In genomic region chr5:116387738-116388137, GRCh38 we compare ENCODE assay signal across 39 cellular contexts.
"Had no signal": no experiment of that assay in that cellular context is flagged by ENCODE, and none has a peak within 500 bp of the region (broad histone marks: within the 10 kb centered on the region; RNA-seq: fewer than 3 reads in every experiment).

No MANE protein-coding gene starts in this region.

- H3K36me3 ChIP-seq: adrenal gland, ascending aorta, brain microvascular endothelial cell, breast epithelium, cardiac muscle cell had no signal

- H3K9me3 ChIP-seq: adrenal gland, ascending aorta, body of pancreas, breast epithelium had no signal

- H3K4me3 Mint-ChIP-seq: activated naive CD4-positive, alpha-beta T cell treated with anti-CD3 and anti-CD28 coated beads for 36 hours; activated naive CD4-positive, alpha-beta T cell treated with anti-CD3 and anti-CD28 coated beads, Interleukin-2, amount 10 ng/mL, durations not matched to agents 7 days and 5 days; activated naive CD4-positive, alpha-beta T cell treated with anti-CD3 and anti-CD28 coated beads, Interleukin-2, amount 50 U/mL, for 24 hours; activated naive CD8-positive, alpha-beta T cell; activated naive CD8-positive, alpha-beta T cell treated with anti-CD3 and anti-CD28 coated beads for 36 hours; activated naive CD8-positive, alpha-beta T cell treated with anti-CD3 and anti-CD28 coated beads, Interleukin-2, amount 10 ng/mL, durations not matched to agents 7 days and 5 days; activated naive CD8-positive, alpha-beta T cell treated with anti-CD3 and anti-CD28 coated beads, Interleukin-2, amount 50 U/mL, for 24 hours; activated T-cell treated with anti-CD3 and anti-CD28 coated beads, Interleukin-2, amount 50 U/mL, for 4 hours; activated T-cell treated with anti-CD3 and anti-CD28 coated beads, Interleukin-2, amount 50 U/mL, for 72 hours; activated T-helper 1 cell treated with anti-CD3 and anti-CD28 coated beads, Interleukin-12 subunit alpha, Interleukin-12 subunit beta, Interleukin-2, Interleukin-4 antibody, amounts not matched to agents 30 ng/mL and 10 ng/mL and 1 ng/mL, durations not matched to agents 14 hours and 24 hours and 36 hours; activated T-helper 17 cell treated with anti-CD3 and anti-CD28 coated beads, Interleukin-2, amount 50 U/mL, for 72 hours; brain; central memory CD8-positive, alpha-beta T cell had no signal

- ATAC-seq: activated naive CD4-positive, alpha-beta T cell treated with anti-CD3 and anti-CD28 coated beads, Interleukin-2, amount 50 U/mL, for 72 hours; activated naive CD8-positive, alpha-beta T cell treated with anti-CD3 and anti-CD28 coated beads, Interleukin-2, amount 50 U/mL, for 24 hours; activated T-cell treated with anti-CD3 and anti-CD28 coated beads, Interleukin-2, amount 50 U/mL, for 4 hours; activated T-cell treated with anti-CD3 and anti-CD28 coated beads, Interleukin-2, amount 50 U/mL, for 72 hours; activated T-helper 17 cell treated with anti-CD3 and anti-CD28 coated beads, Interleukin-2, amount 50 U/mL, for 72 hours; body of pancreas had no signal

- H3K36me3 Mint-ChIP-seq: activated naive CD4-positive, alpha-beta T cell treated with anti-CD3 and anti-CD28 coated beads, Interleukin-2, amount 10 ng/mL, durations not matched to agents 7 days and 5 days; activated naive CD8-positive, alpha-beta T cell treated with anti-CD3 and anti-CD28 coated beads, Interleukin-2, amount 10 ng/mL, durations not matched to agents 7 days and 5 days; brain had no signal

- H3K27me3 ChIP-seq: adrenal gland, ascending aorta, body of pancreas, brain microvascular endothelial cell, breast epithelium, cardiac muscle cell had no signal

- H3K4me3 ChIP-seq: adrenal gland, ascending aorta, body of pancreas, breast epithelium, cardiac muscle cell had no signal

- H3K4me1 Mint-ChIP-seq: activated naive CD4-positive, alpha-beta T cell treated with anti-CD3 and anti-CD28 coated beads, Interleukin-2, amount 10 ng/mL, durations not matched to agents 7 days and 5 days; activated naive CD4-positive, alpha-beta T cell treated with anti-CD3 and anti-CD28 coated beads, Interleukin-2, amount 50 U/mL, for 24 hours; activated naive CD8-positive, alpha-beta T cell treated with anti-CD3 and anti-CD28 coated beads for 36 hours; activated naive CD8-positive, alpha-beta T cell treated with anti-CD3 and anti-CD28 coated beads, Interleukin-2, amount 10 ng/mL, durations not matched to agents 7 days and 5 days; activated naive CD8-positive, alpha-beta T cell treated with anti-CD3 and anti-CD28 coated beads, Interleukin-2, amount 50 U/mL, for 24 hours; activated T-helper 17 cell treated with anti-CD3 and anti-CD28 coated beads, Interleukin-2, amount 50 U/mL, for 72 hours; central memory CD8-positive, alpha-beta T cell had no signal

- H3K27ac Mint-ChIP-seq: activated naive CD4-positive, alpha-beta T cell treated with anti-CD3 and anti-CD28 coated beads for 36 hours; activated naive CD4-positive, alpha-beta T cell treated with anti-CD3 and anti-CD28 coated beads, Interleukin-2, amount 10 ng/mL, durations not matched to agents 7 days and 5 days; activated naive CD4-positive, alpha-beta T cell treated with anti-CD3 and anti-CD28 coated beads, Interleukin-2, amount 50 U/mL, for 24 hours; activated naive CD4-positive, alpha-beta T cell treated with anti-CD3 and anti-CD28 coated beads, Interleukin-2, amount 50 U/mL, for 72 hours; activated naive CD8-positive, alpha-beta T cell; activated naive CD8-positive, alpha-beta T cell treated with anti-CD3 and anti-CD28 coated beads for 36 hours; activated naive CD8-positive, alpha-beta T cell treated with anti-CD3 and anti-CD28 coated beads, Interleukin-2, amount 10 ng/mL, durations not matched to agents 7 days and 5 days; activated naive CD8-positive, alpha-beta T cell treated with anti-CD3 and anti-CD28 coated beads, Interleukin-2, amount 50 U/mL, for 24 hours; activated T-cell treated with anti-CD3 and anti-CD28 coated beads, Interleukin-2, amount 50 U/mL, for 72 hours; activated T-helper 1 cell treated with anti-CD3 and anti-CD28 coated beads, Interleukin-12 subunit alpha, Interleukin-12 subunit beta, Interleukin-2, Interleukin-4 antibody, amounts not matched to agents 30 ng/mL and 10 ng/mL and 1 ng/mL, durations not matched to agents 14 hours and 24 hours and 36 hours; activated T-helper 17 cell treated with anti-CD3 and anti-CD28 coated beads, Interleukin-2, amount 50 U/mL, for 72 hours; activated T-helper 2 cell treated with anti-CD3 and anti-CD28 coated beads, Interferon-gamma antibody, Interleukin-2, Interleukin-4, amounts not matched to agents 10 μg/mL and 5 μg/mL and 100 μg/mL, durations not matched to agents 14 hours and 24 hours and 36 hours had no signal

- DNase-seq: activated effector memory CD4-positive, alpha-beta T cell treated with anti-CD3 and anti-CD28 coated beads, Interleukin-2, amount 50 U/mL, for 16 hours; activated effector memory CD4-positive, alpha-beta T cell treated with Interleukin-2 at 50 U/mL for 16 hours; activated gamma-delta T cell; activated gamma-delta T cell treated with Interleukin-2 at 50 U/mL for 16 hours; activated naive CD4-positive, alpha-beta T cell; activated naive CD4-positive, alpha-beta T cell treated with anti-CD3 and anti-CD28 coated beads for 36 hours; activated naive CD4-positive, alpha-beta T cell treated with anti-CD3 and anti-CD28 coated beads, Interleukin-2, amount 10 ng/mL, durations not matched to agents 7 days and 5 days; activated naive CD4-positive, alpha-beta T cell treated with anti-CD3 and anti-CD28 coated beads, Interleukin-2, amount 50 U/mL, for 16 hours; activated naive CD4-positive, alpha-beta T cell treated with Interleukin-2 at 50 U/mL for 16 hours; activated naive CD8-positive, alpha-beta T cell treated with anti-CD3 and anti-CD28 coated beads for 36 hours; activated naive CD8-positive, alpha-beta T cell treated with anti-CD3 and anti-CD28 coated beads, Interleukin-2, amount 10 ng/mL, durations not matched to agents 7 days and 5 days; activated naive CD8-positive, alpha-beta T cell treated with anti-CD3 and anti-CD28 coated beads, Interleukin-2, amount 50 U/mL, for 24 hours; activated T-cell treated with anti-CD3 and anti-CD28 coated beads, Interleukin-2, amount 50 U/mL, for 4 hours; activated T-cell treated with anti-CD3 and anti-CD28 coated beads, Interleukin-2, amount 50 U/mL, for 48 hours; activated T-cell treated with anti-CD3 and anti-CD28 coated beads, Interleukin-2, amount 50 U/mL, for 72 hours; adrenal gland; amniotic stem cell; amygdala; anterior cingulate cortex; aorta; body of pancreas; brain microvascular endothelial cell; caudate nucleus; central memory CD4-positive, alpha-beta T cell; cerebellar nuclear complex had no signal

- H3K9me3 Mint-ChIP-seq: activated T-cell treated with anti-CD3 and anti-CD28 coated beads, Interleukin-2, amount 50 U/mL, for 4 hours; central memory CD8-positive, alpha-beta T cell had no signal

- FAIRE-seq: astrocyte, bronchial epithelial cell, colon had no signal

- H3K27me3 Mint-ChIP-seq: activated naive CD4-positive, alpha-beta T cell treated with anti-CD3 and anti-CD28 coated beads, Interleukin-2, amount 10 ng/mL, durations not matched to agents 7 days and 5 days; activated naive CD4-positive, alpha-beta T cell treated with anti-CD3 and anti-CD28 coated beads, Interleukin-2, amount 50 U/mL, for 24 hours; activated naive CD8-positive, alpha-beta T cell; activated naive CD8-positive, alpha-beta T cell treated with anti-CD3 and anti-CD28 coated beads for 36 hours; activated naive CD8-positive, alpha-beta T cell treated with anti-CD3 and anti-CD28 coated beads, Interleukin-2, amount 10 ng/mL, durations not matched to agents 7 days and 5 days; activated naive CD8-positive, alpha-beta T cell treated with anti-CD3 and anti-CD28 coated beads, Interleukin-2, amount 50 U/mL, for 24 hours; activated T-helper 17 cell treated with anti-CD3 and anti-CD28 coated beads, Interleukin-2, amount 50 U/mL, for 72 hours; brain; central memory CD8-positive, alpha-beta T cell had no signal

- H3K27ac ChIP-seq: adrenal gland, ascending aorta, body of pancreas, brain microvascular endothelial cell, breast epithelium, cardiac muscle cell had no signal

- H3K4me1 ChIP-seq: adrenal gland, ascending aorta, body of pancreas, breast epithelium had no signal
